ENCODE assay signal across 11 cellular contexts in the genomic region with DNA sequence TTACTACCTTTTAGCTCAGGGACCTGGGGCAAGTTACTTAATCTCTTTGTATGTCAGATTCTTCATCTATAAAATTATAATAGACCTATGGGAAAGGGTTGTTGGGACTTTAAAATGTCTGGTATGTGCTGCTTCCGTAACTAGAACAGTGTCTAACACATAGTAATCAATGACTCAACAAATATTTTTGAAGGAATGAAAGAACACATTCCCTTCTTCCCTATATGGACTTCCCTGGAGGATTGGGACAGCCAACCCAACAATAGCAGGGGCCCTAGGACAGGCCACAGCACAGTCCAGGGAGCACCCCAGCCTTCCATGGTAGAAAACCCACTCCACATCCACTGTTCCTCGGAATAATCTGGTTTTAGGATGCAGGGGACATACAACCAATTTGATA. TPM values are rescaled to one million over a fixed set of nuclear protein-coding genes. Genes with fewer than 3 reads are reported as not detected.
A peak's percentile ranks its signal among the peaks of the same experiment; 100 is the strongest.
DNase-seq lines count a peak whose midpoint lies in the region; ATAC-seq and TF ChIP-seq lines count a peak whose summit lies in the region.
"Had no signal": no experiment of that assay in that cellular context is flagged by ENCODE, and none has a peak within 500 bp of the region (broad histone marks: within the 10 kb centered on the region; RNA-seq: fewer than 3 reads in every experiment).

No MANE protein-coding gene starts in this region.

- DNase-seq in HFF-Myc (ENCODE audit: extremely low read depth, low read depth) (peak; percentile 72), ascending aorta (ENCODE audit: low spot score in 2 of 2) (no peak), foreskin melanocyte (peak; percentile 54), substantia nigra (lab: John Stamatoyannopoulos, UW) (no peak), NCI-H187 treated with DMSO at 0.1 percent for 48 hours (lab: John Stamatoyannopoulos, UW) (no peak), prostate gland (ENCODE audit: low spot score) (no peak), T-helper 1 cell (no peak)
- no peak for DNase-seq in activated T-cell treated with anti-CD3 and anti-CD28 coated beads, Interleukin-2, amount 50 U/mL, for 72 hours
- DNase-seq: activated effector memory CD4-positive, alpha-beta T cell treated with anti-CD3 and anti-CD28 coated beads, Interleukin-2, amount 50 U/mL, for 16 hours; esophagus squamous epithelium; nephron progenitor cell had no signal

- H3K4me1 ChIP-seq in ascending aorta = peaks cover 7 to 37% of the 10 kb centered on the region in 2 donors
- H3K4me1 ChIP-seq in prostate gland (replicated peaks) = no peaks in the 10 kb centered on the region

- no peak for TF ChIP-seq CTCF in HFF-Myc (IDR thresholded peaks at IDR 0.05; ENCODE audit: low read depth, low read length, missing control alignments)
- no peak for TF ChIP-seq CTCF in ascending aorta (IDR thresholded peaks at IDR 0.05)
- no peak for TF ChIP-seq CTCF in prostate gland (IDR thresholded peaks at IDR 0.05)

- intact Hi-C loops in ascending aorta (cut with DNase I) = no loop called here
- intact Hi-C loops in prostate gland (cut with DNase I) = no loop called here

- ATAC-seq in activated T-cell treated with anti-CD3 and anti-CD28 coated beads, Interleukin-2, amount 50 U/mL, for 72 hours (replicated peaks in 1 of 2) = no peak

- H3K9me3 ChIP-seq in ascending aorta (no peaks in the 10 kb centered on the region), prostate gland (no peaks in the 10 kb centered on the region)
- H3K9me3 ChIP-seq: esophagus squamous epithelium had no signal

- H3K4me1 Mint-ChIP-seq in activated T-cell treated with anti-CD3 and anti-CD28 coated beads, Interleukin-2, amount 50 U/mL, for 72 hours (ENCODE audit: low read depth) = no peaks in the 10 kb centered on the region

- no peaks in the 10 kb centered on the region for H3K9me3 Mint-ChIP-seq in activated T-cell treated with anti-CD3 and anti-CD28 coated beads, Interleukin-2, amount 50 U/mL, for 72 hours

- TF ChIP-seq POLR2A in prostate gland (IDR thresholded peaks at IDR 0.05) = no peak

- peaks cover 4% of the 10 kb centered on the region for H3K27me3 Mint-ChIP-seq in activated T-cell treated with anti-CD3 and anti-CD28 coated beads, Interleukin-2, amount 50 U/mL, for 72 hours (ENCODE audit: low read depth)

- H3K4me3 ChIP-seq in HFF-Myc (replicated peaks; ENCODE audit: low read depth, low read length) (no peak overlapping the region), ascending aorta (no peak overlapping the region), prostate gland (no peak overlapping the region)
- H3K4me3 ChIP-seq: esophagus squamous epithelium had no signal

- WGBS in prostate gland = 70% methylated on average over 2 of the region's 2 CpGs

- no peak overlapping the region for H3K4me3 Mint-ChIP-seq in activated T-cell treated with anti-CD3 and anti-CD28 coated beads, Interleukin-2, amount 50 U/mL, for 72 hours
- H3K4me3 Mint-ChIP-seq: nephron progenitor cell had no signal

- H3K27ac ChIP-seq in ascending aorta (peak overlapping the region; percentile 77 to 91), substantia nigra (ENCODE audit: low read depth, low read length, poor library complexity, severe bottlenecking) (peak overlapping the region; percentile 11), prostate gland (no peak overlapping the region)
- H3K27ac ChIP-seq: esophagus squamous epithelium had no signal

- no peak overlapping the region for H3K27ac Mint-ChIP-seq in activated T-cell treated with anti-CD3 and anti-CD28 coated beads, Interleukin-2, amount 50 U/mL, for 72 hours

- H3K27me3 ChIP-seq in ascending aorta (no peaks in the 10 kb centered on the region), prostate gland (replicated peaks; ENCODE audit: insufficient read depth) (no peaks in the 10 kb centered on the region)
- H3K27me3 ChIP-seq: esophagus squamous epithelium had no signal

- no peaks in the 10 kb centered on the region for H3K36me3 ChIP-seq in ascending aorta
- no peaks in the 10 kb centered on the region for H3K36me3 ChIP-seq in prostate gland
- H3K36me3 ChIP-seq: esophagus squamous epithelium had no signal

- no peaks in the 10 kb centered on the region for H3K36me3 Mint-ChIP-seq in activated T-cell treated with anti-CD3 and anti-CD28 coated beads, Interleukin-2, amount 50 U/mL, for 72 hours (ENCODE audit: insufficient read depth in 2 of 2)

RNA-seq across cellular contexts. Expression of a gene that starts 50.7 kb away (rescaled TPM):
- total RNA-seq in ascending aorta = 93.6 TPM
- total RNA-seq in activated T-cell treated with anti-CD3 and anti-CD28 coated beads, Interleukin-2, amount 50 U/mL, for 72 hours = under 1 TPM; 0.50 to 0.56 TPM
- 100 to 1,000 TPM in 1 of 2 donors, 10 to 100 TPM in 1; 63.9 to 105 TPM for total RNA-seq in prostate gland

Comparison
In these comparisons a context has a peak if more than half of its experiments do, and no peak if none do; other contexts are left out.
1. DNase-seq: peak in HFF-Myc (single experiment) and foreskin melanocyte (single experiment); none in ascending aorta (0 of 2), substantia nigra (0 of 49), NCI-H187 treated with DMSO at 0.1 percent for 48 hours (single experiment), activated T-cell treated with anti-CD3 and anti-CD28 coated beads, Interleukin-2, amount 50 U/mL, for 72 hours (0 of 2), prostate gland (single experiment) and T-helper 1 cell (0 of 5).
2. H3K27ac ChIP-seq: peak in ascending aorta (2 of 2) and substantia nigra (single experiment); none in prostate gland (0 of 2).
3. RNA of a gene that starts 50.7 kb away (total RNA-seq): 63.9 to 105 TPM in prostate gland and 93.6 TPM in ascending aorta (single experiment); 0.50 to 0.56 TPM in activated T-cell treated with anti-CD3 and anti-CD28 coated beads, Interleukin-2, amount 50 U/mL, for 72 hours; every median in the first group is over 10 times any median in the second.